In the genomic region with DNA sequence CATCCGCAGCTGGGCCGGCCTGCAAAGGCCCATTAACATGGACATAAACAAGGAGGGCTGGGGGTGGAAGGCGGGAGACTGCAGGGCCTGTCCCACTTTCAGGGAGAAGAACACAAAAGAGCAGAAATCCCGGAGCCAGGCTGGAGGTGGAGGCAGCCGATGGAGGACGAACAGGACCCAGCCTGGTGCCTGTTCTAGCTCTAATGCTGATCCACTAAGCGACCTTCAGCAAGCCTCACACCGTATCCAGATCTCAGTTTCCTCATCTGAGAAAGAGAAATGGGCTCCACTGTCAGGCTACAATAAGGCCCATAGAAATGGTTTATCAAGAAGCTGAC, we compare ENCODE assay signal across 19 cellular contexts.
A peak's percentile ranks its signal among the peaks of the same experiment; 100 is the strongest.
DNase-seq lines count a peak whose midpoint lies in the region; ATAC-seq and TF ChIP-seq lines count a peak whose summit lies in the region.
"Had no signal": no experiment of that assay in that cellular context is flagged by ENCODE, and none has a peak within 500 bp of the region (broad histone marks: within the 10 kb centered on the region; RNA-seq: fewer than 3 reads in every experiment).

No MANE protein-coding gene starts in this region.

- H3K36me3 ChIP-seq in suprapubic skin (no peaks in the 10 kb centered on the region), left ventricle myocardium inferior (no peaks in the 10 kb centered on the region)
- H3K36me3 ChIP-seq: gastroesophageal sphincter, pancreas, tibial nerve had no signal

- H3K4me1 ChIP-seq in suprapubic skin (peaks cover 16% of the 10 kb centered on the region), left ventricle myocardium inferior (no peaks in the 10 kb centered on the region)
- H3K4me1 ChIP-seq: body of pancreas, pancreas, tibial nerve had no signal

- H3K27me3 ChIP-seq in suprapubic skin (no peaks in the 10 kb centered on the region), left ventricle myocardium inferior (ENCODE audit: low read depth) (peaks cover 15% of the 10 kb centered on the region)
- H3K27me3 ChIP-seq: body of pancreas, pancreas, tibial nerve had no signal

- DNase-seq in activated CD4-positive, CD25-positive, alpha-beta regulatory T cell treated with anti-CD3 and anti-CD28 coated beads, Interleukin-2, amount 50 U/mL, for 72 hours = peak; percentile 11
- DNase-seq in caudate nucleus (lab: John Stamatoyannopoulos, UW) (peak in 2 of 61 donors; percentile 30 to 42), left colon (peak; percentile 19 to 24), suprapubic skin (ENCODE audit: low spot score in 2 of 2) (peak; percentile 48 to 67), left ventricle myocardium inferior (no peak)
- DNase-seq in stimulated activated CD4-positive, alpha-beta T cell treated with anti-CD3 and anti-CD28 coated beads, Interleukin-2, amount 100 ng/mL, for 24 hours = no peak
- DNase-seq: activated CD4-positive, alpha-beta T cell treated with anti-CD3 and anti-CD28 coated beads for 4 hours; activated naive CD4-positive, alpha-beta T cell; body of pancreas; left cardiac atrium; mammary epithelial cell; NCI-H1092 treated with DMSO at 0.1 percent for 48 hours had no signal

- H3K27ac ChIP-seq in caudate nucleus (ENCODE audit: low read depth, low read length) (peak overlapping the region; percentile 58), suprapubic skin (no peak overlapping the region), left ventricle myocardium inferior (replicated peaks) (no peak overlapping the region)
- H3K27ac ChIP-seq: 22Rv1, body of pancreas, gastroesophageal sphincter, pancreas, tibial nerve had no signal

- TF ChIP-seq EP300 in suprapubic skin (IDR thresholded peaks at IDR 0.05) = no peak

- H3K9me3 ChIP-seq in suprapubic skin (no peaks in the 10 kb centered on the region), left ventricle myocardium inferior (replicated peaks) (peaks cover 18% of the 10 kb centered on the region)
- H3K9me3 ChIP-seq: body of pancreas, pancreas had no signal

- intact Hi-C loops in left colon (cut with DNase I, micrococcal nuclease) (no loop called here), left ventricle myocardium inferior (cut with micrococcal nuclease) (no loop called here)

- no peak for TF ChIP-seq CTCF in suprapubic skin (IDR thresholded peaks at IDR 0.05)
- TF ChIP-seq CTCF in left ventricle myocardium inferior (IDR thresholded peaks at IDR 0.05; ENCODE audit: borderline replicate concordance) = no peak

- ATAC-seq in activated CD4-positive, CD25-positive, alpha-beta regulatory T cell treated with anti-CD3 and anti-CD28 coated beads, Interleukin-2, amount 50 U/mL, for 24 hours = no peak
- ATAC-seq in left colon (no peak), HG02571 (IDR thresholded peaks at IDR 0.05; ENCODE audit: unreplicated experiment) (no peak)
- ATAC-seq: body of pancreas, gastroesophageal sphincter, left cardiac atrium, pancreas had no signal

- 96% methylated on average over 8 of the region's 8 CpGs for WGBS in suprapubic skin

- no peak for TF ChIP-seq POLR2A in suprapubic skin (IDR thresholded peaks at IDR 0.05)

- no peak overlapping the region for H3K4me3 ChIP-seq in suprapubic skin
- H3K4me3 ChIP-seq in left ventricle myocardium inferior = no peak overlapping the region
- H3K4me3 ChIP-seq: body of pancreas, gastroesophageal sphincter, pancreas, smooth muscle cell, tibial nerve had no signal

Comparison
In these comparisons a context has a peak if more than half of its experiments do, and no peak if none do; other contexts are left out.
1. DNase-seq: peak in activated CD4-positive, CD25-positive, alpha-beta regulatory T cell treated with anti-CD3 and anti-CD28 coated beads, Interleukin-2, amount 50 U/mL, for 72 hours (single experiment), left colon (2 of 2) and suprapubic skin (2 of 2); none in stimulated activated CD4-positive, alpha-beta T cell treated with anti-CD3 and anti-CD28 coated beads, Interleukin-2, amount 100 ng/mL, for 24 hours (0 of 2) and left ventricle myocardium inferior (single experiment).